ENCODE assay signal across 6 cellular contexts in genomic region chr19:6739884-6740588, GRCh38. TPM values are rescaled to one million over a fixed set of nuclear protein-coding genes. Genes with fewer than 3 reads are reported as not detected.
A peak's percentile ranks its signal among the peaks of the same experiment; 100 is the strongest.
DNase-seq lines count a peak whose midpoint lies in the region; FAIRE-seq and TF ChIP-seq lines count a peak whose summit lies in the region.

No MANE protein-coding gene starts in this region.

- peaks cover 39% of the 10 kb centered on the region for H3K4me1 Mint-ChIP-seq in activated CD4-positive, alpha-beta T cell treated with anti-CD3 and anti-CD28 coated beads, Interleukin-2, amount 10 ng/mL, durations not matched to agents 7 days and 5 days

- intact Hi-C loops in kidney (cut with DNase I): no loop called here

- H3K27ac ChIP-seq in kidney (ENCODE audit: low read depth in 2 of 2, low read length in 2 of 2): peak overlapping the region; percentile 88 to 91

- no peak for TF ChIP-seq CTCF in kidney (IDR thresholded peaks at IDR 0.05; ENCODE audit: borderline replicate concordance, extremely low read depth, insufficient read depth)

- H3K4me3 ChIP-seq in H7 (ENCODE audit: insufficient read depth, low read depth, low read length) (peak overlapping the region; percentile 79), kidney (ENCODE audit: low read length in 2 of 2) (peak overlapping the region; percentile 72 to 82)

- DNase-seq in H7 (peak; percentile 93), kidney (no peak), cerebellar cortex (ENCODE audit: low spot score) (no peak), hypothalamus (lab: John Stamatoyannopoulos, UW) (no peak), GOT3 (lab: John Stamatoyannopoulos, UW) (no peak)
- DNase-seq in activated CD4-positive, alpha-beta T cell treated with anti-CD3 and anti-CD28 coated beads, Interleukin-2, amount 10 ng/mL, durations not matched to agents 7 days and 5 days: no peak

- POLR2A ChIA-PET in activated CD4-positive, alpha-beta T cell treated with anti-CD3 and anti-CD28 coated beads, Interleukin-2, amount 10 ng/mL, durations not matched to agents 7 days and 5 days (lab: Charles Lee): no interaction called here

- no peak overlapping the region for H3K27ac Mint-ChIP-seq in activated CD4-positive, alpha-beta T cell treated with anti-CD3 and anti-CD28 coated beads, Interleukin-2, amount 10 ng/mL, durations not matched to agents 7 days and 5 days

- peaks cover 13% of the 10 kb centered on the region for H3K36me3 Mint-ChIP-seq in activated CD4-positive, alpha-beta T cell treated with anti-CD3 and anti-CD28 coated beads, Interleukin-2, amount 10 ng/mL, durations not matched to agents 7 days and 5 days (ENCODE audit: low read depth)

- H3K9me3 ChIP-seq in kidney (ENCODE audit: control insufficient read depth in 1 of 2, low read length in 2 of 2): no peaks in the 10 kb centered on the region

- no peaks in the 10 kb centered on the region for H3K27me3 ChIP-seq in H7 (ENCODE audit: control insufficient read depth, insufficient read depth, low read length)

- H3K9me3 Mint-ChIP-seq in activated CD4-positive, alpha-beta T cell treated with anti-CD3 and anti-CD28 coated beads, Interleukin-2, amount 10 ng/mL, durations not matched to agents 7 days and 5 days: no peaks in the 10 kb centered on the region

- CTCF ChIA-PET in activated CD4-positive, alpha-beta T cell treated with anti-CD3 and anti-CD28 coated beads, Interleukin-2, amount 10 ng/mL, durations not matched to agents 7 days and 5 days (lab: Charles Lee): no interaction called here

- H3K27me3 Mint-ChIP-seq in activated CD4-positive, alpha-beta T cell treated with anti-CD3 and anti-CD28 coated beads, Interleukin-2, amount 10 ng/mL, durations not matched to agents 7 days and 5 days: no peaks in the 10 kb centered on the region

- H3K4me3 Mint-ChIP-seq in activated CD4-positive, alpha-beta T cell treated with anti-CD3 and anti-CD28 coated beads, Interleukin-2, amount 10 ng/mL, durations not matched to agents 7 days and 5 days: peak overlapping the region; percentile 73

- H3K9ac ChIP-seq in kidney (ENCODE audit: low read length in 2 of 2): peak overlapping the region; percentile 81 to 95

- H3K36me3 ChIP-seq in H7 (replicated peaks; ENCODE audit: control insufficient read depth, insufficient read depth, low read length): peaks cover 16% of the 10 kb centered on the region
- H3K36me3 ChIP-seq in kidney (ENCODE audit: control insufficient read depth in 1 of 2, insufficient read depth in 2 of 2, low read length in 2 of 2): peaks cover 3 to 13% of the 10 kb centered on the region in 2 donors

- peaks cover 25 to 42% of the 10 kb centered on the region in 2 donors for H3K4me1 ChIP-seq in kidney (ENCODE audit: control insufficient read depth in 1 of 2, insufficient read depth in 1 of 2, low read depth in 1 of 2, low read length in 2 of 2)

- FAIRE-seq in kidney (lab: Jason Lieb, UNC): no peak

RNA-seq across cellular contexts. Expression of gene TRIP10, which starts 0.6 kb away (rescaled TPM):
- total RNA-seq in H7 (2014; rRNA removed; shearing (Covaris generic)): 84.5 and 92.2 TPM in 2 replicates
- 10 to 100 TPM; 11.1 to 11.2 TPM for total RNA-seq in activated CD4-positive, alpha-beta T cell treated with anti-CD3 and anti-CD28 coated beads, Interleukin-2, amount 10 ng/mL, durations not matched to agents 7 days and 5 days
- total RNA-seq in kidney: 92.9 TPM
- 57.5 TPM for polyA plus RNA-seq in kidney (ENCODE audit: insufficient read depth, low read depth, low replicate concordance)

RNA-seq across cellular contexts. Expression of gene GPR108, which starts 2.7 kb away (rescaled TPM):
- 60.7 and 61.7 TPM in 2 replicates for total RNA-seq in H7 (2014; rRNA removed; shearing (Covaris generic))
- 10 to 100 TPM; 64.6 TPM for total RNA-seq in activated CD4-positive, alpha-beta T cell treated with anti-CD3 and anti-CD28 coated beads, Interleukin-2, amount 10 ng/mL, durations not matched to agents 7 days and 5 days
- 113 TPM for total RNA-seq in kidney
- polyA plus RNA-seq in kidney (ENCODE audit: insufficient read depth, low read depth, low replicate concordance): 144 TPM

RNA-seq across cellular contexts. Expression of gene C3, which starts 19.6 kb away (rescaled TPM):
- 13.4 and 20.2 TPM in 2 replicates for total RNA-seq in H7 (2014; rRNA removed; shearing (Covaris generic))
- total RNA-seq in activated CD4-positive, alpha-beta T cell treated with anti-CD3 and anti-CD28 coated beads, Interleukin-2, amount 10 ng/mL, durations not matched to agents 7 days and 5 days: not detected
- total RNA-seq in kidney: 3,831 TPM
- 452 TPM for polyA plus RNA-seq in kidney (ENCODE audit: insufficient read depth, low read depth, low replicate concordance)

RNA-seq across cellular contexts. Expression of gene SH2D3A, which starts 27.2 kb away (rescaled TPM):
- 11.7 and 12.8 TPM in 2 replicates for total RNA-seq in H7 (2014; rRNA removed; shearing (Covaris generic))
- 10 to 100 TPM; 31.5 to 35.2 TPM for total RNA-seq in activated CD4-positive, alpha-beta T cell treated with anti-CD3 and anti-CD28 coated beads, Interleukin-2, amount 10 ng/mL, durations not matched to agents 7 days and 5 days
- 35.4 TPM for total RNA-seq in kidney
- polyA plus RNA-seq in kidney (ENCODE audit: insufficient read depth, low read depth, low replicate concordance): 12.5 TPM

RNA-seq across cellular contexts. Expression of gene VAV1, which starts 32.5 kb away (rescaled TPM):
- 9.5 and 13.3 TPM in 2 replicates for total RNA-seq in H7 (2014; rRNA removed; shearing (Covaris generic))
- 100 to 1,000 TPM; 123 to 132 TPM for total RNA-seq in activated CD4-positive, alpha-beta T cell treated with anti-CD3 and anti-CD28 coated beads, Interleukin-2, amount 10 ng/mL, durations not matched to agents 7 days and 5 days
- total RNA-seq in kidney: 15.5 TPM
- 0.90 TPM for polyA plus RNA-seq in kidney (ENCODE audit: insufficient read depth, low read depth, low replicate concordance)

Comparison
In these comparisons a context has a peak if more than half of its experiments do, and no peak if none do; other contexts are left out.
1. RNA of gene C3, which starts 19.6 kb away (total RNA-seq): 3,831 TPM in kidney (single experiment); 13.4 to 20.2 TPM in H7 and not detected in activated CD4-positive, alpha-beta T cell treated with anti-CD3 and anti-CD28 coated beads, Interleukin-2, amount 10 ng/mL, durations not matched to agents 7 days and 5 days; every median in the first group is over 100 times any median in the second.